9 cellular contexts compared by ENCODE assay signal in genomic region chr22:44180706-44181032, GRCh38. TPM values are rescaled to one million over a fixed set of nuclear protein-coding genes. Genes with fewer than 3 reads are reported as not detected.
DNase-seq lines count a peak whose midpoint lies in the region; ATAC-seq and TF ChIP-seq lines count a peak whose summit lies in the region.
"Had no signal": no experiment of that assay in that cellular context is flagged by ENCODE, and none has a peak within 500 bp of the region (broad histone marks: within the 10 kb centered on the region; RNA-seq: fewer than 3 reads in every experiment).

A gene with protein sequence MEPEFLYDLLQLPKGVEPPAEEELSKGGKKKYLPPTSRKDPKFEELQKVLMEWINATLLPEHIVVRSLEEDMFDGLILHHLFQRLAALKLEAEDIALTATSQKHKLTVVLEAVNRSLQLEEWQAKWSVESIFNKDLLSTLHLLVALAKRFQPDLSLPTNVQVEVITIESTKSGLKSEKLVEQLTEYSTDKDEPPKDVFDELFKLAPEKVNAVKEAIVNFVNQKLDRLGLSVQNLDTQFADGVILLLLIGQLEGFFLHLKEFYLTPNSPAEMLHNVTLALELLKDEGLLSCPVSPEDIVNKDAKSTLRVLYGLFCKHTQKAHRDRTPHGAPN (plus strand): TSS chr22:44180925. CDS start chr22:44183330, 2,405 bp downstream.

- no peaks in the 10 kb centered on the region for H3K27me3 ChIP-seq in transverse colon

- peak within 1 kb of the TSS; percentile 58 to 78 (median 68) for H3K27ac ChIP-seq in transverse colon

- H3K36me3 Mint-ChIP-seq in activated CD4-positive, alpha-beta T cell treated with anti-CD3 and anti-CD28 coated beads, Interleukin-2, amount 10 ng/mL, durations not matched to agents 7 days and 5 days (ENCODE audit: low read depth) = peaks cover 19% of the 10 kb centered on the region
- H3K36me3 Mint-ChIP-seq in immature natural killer cell = peaks cover 0 to 5% (median 0%) of the 10 kb centered on the region in 3 donors

- H3K27me3 Mint-ChIP-seq in activated CD4-positive, alpha-beta T cell treated with anti-CD3 and anti-CD28 coated beads, Interleukin-2, amount 10 ng/mL, durations not matched to agents 7 days and 5 days = peaks cover 13% of the 10 kb centered on the region
- peaks cover 0 to 12% (median 2%) of the 10 kb centered on the region in 3 donors for H3K27me3 Mint-ChIP-seq in immature natural killer cell (ENCODE audit: low read depth in 3 of 3)

- H3K36me3 ChIP-seq in transverse colon = no peaks in the 10 kb centered on the region

- peaks cover 33% of the 10 kb centered on the region for H3K4me1 Mint-ChIP-seq in activated CD4-positive, alpha-beta T cell treated with anti-CD3 and anti-CD28 coated beads, Interleukin-2, amount 10 ng/mL, durations not matched to agents 7 days and 5 days
- H3K4me1 Mint-ChIP-seq in immature natural killer cell = peaks cover 27 to 38% of the 10 kb centered on the region in 2 donors

- TF ChIP-seq EP300 in transverse colon (IDR thresholded peaks at IDR 0.05; ENCODE audit: low read depth) = no peak

- peak; percentile 26 for TF ChIP-seq POLR2A in GM18505 (IDR thresholded peaks at IDR 0.05; ENCODE audit: borderline replicate concordance, extremely low read depth, insufficient read depth, insufficient read length)
- no peak for TF ChIP-seq POLR2A in transverse colon (IDR thresholded peaks at IDR 0.05)

- no peaks in the 10 kb centered on the region for H3K9me3 Mint-ChIP-seq in activated CD4-positive, alpha-beta T cell treated with anti-CD3 and anti-CD28 coated beads, Interleukin-2, amount 10 ng/mL, durations not matched to agents 7 days and 5 days
- H3K9me3 Mint-ChIP-seq in immature natural killer cell = no peaks in the 10 kb centered on the region

- intact Hi-C loops in transverse colon (cut with DNase I; ENCODE audit: low total_unique reads) = no loop called here

- peak within 1 kb of the TSS in 3 of 4 donors; percentile 18 to 46 (median 25) for H3K4me3 ChIP-seq in transverse colon

- TF ChIP-seq CTCF in transverse colon (IDR thresholded peaks at IDR 0.05) = no peak

- no peaks in the 10 kb centered on the region for H3K4me1 ChIP-seq in transverse colon

- peak within 1 kb of the TSS; percentile 95 for H3K4me3 Mint-ChIP-seq in activated CD4-positive, alpha-beta T cell treated with anti-CD3 and anti-CD28 coated beads, Interleukin-2, amount 10 ng/mL, durations not matched to agents 7 days and 5 days
- H3K4me3 Mint-ChIP-seq in immature natural killer cell = peak within 1 kb of the TSS; percentile 82 to 92 (median 89)

- POLR2A ChIA-PET in activated CD4-positive, alpha-beta T cell treated with anti-CD3 and anti-CD28 coated beads, Interleukin-2, amount 10 ng/mL, durations not matched to agents 7 days and 5 days (lab: Charles Lee) = interaction anchor here (0.7 kb wide), 1 partner anchor 15 kb away, joined by 3 read pairs; no protein-coding TSS in a partner anchor

- DNase-seq in activated CD4-positive, alpha-beta T cell treated with anti-CD3 and anti-CD28 coated beads, Interleukin-2, amount 10 ng/mL, durations not matched to agents 7 days and 5 days = peak; percentile 62
- DNase-seq in immature natural killer cell = peak in 2 of 3 donors; percentile 52 to 55
- DNase-seq in transverse colon = peak; percentile 30
- no peak for DNase-seq in islet precursor cell

- ATAC-seq in GM18505 (IDR thresholded peaks at IDR 0.05; ENCODE audit: unreplicated experiment) (no peak), HG03159 (IDR thresholded peaks at IDR 0.05; ENCODE audit: unreplicated experiment) (peak; percentile 59), HG03097 (IDR thresholded peaks at IDR 0.05; ENCODE audit: low FRiP score, unreplicated experiment) (no peak), HG03025 (IDR thresholded peaks at IDR 0.05; ENCODE audit: low FRiP score, unreplicated experiment) (no peak)

- peak within 1 kb of the TSS; percentile 98 for H3K27ac Mint-ChIP-seq in activated CD4-positive, alpha-beta T cell treated with anti-CD3 and anti-CD28 coated beads, Interleukin-2, amount 10 ng/mL, durations not matched to agents 7 days and 5 days
- peak within 1 kb of the TSS; percentile 89 to 99 (median 98) for H3K27ac Mint-ChIP-seq in immature natural killer cell

- 35 to 50% methylated on average over 5 of the region's 5 CpGs for WGBS in transverse colon (ENCODE audit: low coverage in 1 of 2), 2 donors

- CTCF ChIA-PET in activated CD4-positive, alpha-beta T cell treated with anti-CD3 and anti-CD28 coated beads, Interleukin-2, amount 10 ng/mL, durations not matched to agents 7 days and 5 days (lab: Charles Lee) = interaction anchor here (1.0 kb wide), 1 partner anchor 504 kb away, joined by 4 read pairs; no protein-coding TSS in a partner anchor

- in situ Hi-C loops in transverse colon (cut with MboI; ENCODE audit: low pct_ligation_motif_present in 1 of 4, low pct_unique_long_range_greater_than_20kb in 1 of 4, low sequenced_read_pairs in 3 of 4) = no loop called here

- H3K9me3 ChIP-seq in transverse colon = no peaks in the 10 kb centered on the region

RNA-seq across cellular contexts. Expression of the gene that starts here (rescaled TPM):
- total RNA-seq in activated CD4-positive, alpha-beta T cell treated with anti-CD3 and anti-CD28 coated beads, Interleukin-2, amount 10 ng/mL, durations not matched to agents 7 days and 5 days = 100 to 1,000 TPM; 146 to 158 TPM
- 10 to 100 TPM; 54.0 to 84.6 (median 58.4) TPM for polyA plus RNA-seq in immature natural killer cell
- total RNA-seq in transverse colon = 10 to 100 TPM in 2 of 4 donors, 1 to 10 TPM in 1, under 1 TPM in 1; 1.00 to 37.8 (median 20.6) TPM
- total RNA-seq: fibroblast of villous mesenchyme had no signal
